In the genomic region with DNA sequence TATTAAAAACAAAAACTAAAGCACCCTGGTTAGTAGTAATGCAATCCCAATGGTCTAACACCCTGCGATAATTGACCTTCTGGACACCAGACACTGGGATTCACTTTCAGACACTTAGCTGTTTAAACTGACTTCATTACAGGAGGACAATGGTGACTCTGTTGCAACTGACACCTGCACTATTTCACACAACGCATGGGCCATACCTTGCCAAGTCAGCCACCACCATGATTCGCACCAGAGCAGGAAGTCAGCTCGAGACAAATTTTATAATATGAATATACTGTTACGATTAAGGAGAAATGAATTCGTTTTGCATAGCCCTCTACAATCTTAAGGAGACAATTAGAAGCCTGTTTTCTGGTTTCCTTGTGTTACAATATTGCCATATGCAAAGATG, we compare ENCODE assay signal across 15 cellular contexts.
"Had no signal": no experiment of that assay in that cellular context is flagged by ENCODE, and none has a peak within 500 bp of the region (broad histone marks: within the 10 kb centered on the region; RNA-seq: fewer than 3 reads in every experiment).

No MANE protein-coding gene starts in this region.

- DNase-seq: activated CD4-positive, alpha-beta memory T cell treated with anti-CD3 and anti-CD28 coated beads, Interleukin-2, amount 10 ng/mL, durations not matched to agents 7 days and 5 days; activated CD4-positive, alpha-beta T cell treated with anti-CD3 and anti-CD28 coated beads for 36 hours; activated CD8-positive, alpha-beta memory T cell treated with anti-CD3 and anti-CD28 coated beads, Interleukin-2, amount 50 U/mL, for 4 hours; activated naive CD8-positive, alpha-beta T cell treated with anti-CD3 and anti-CD28 coated beads, Interleukin-2, amount 10 ng/mL, durations not matched to agents 7 days and 5 days; activated T-cell treated with anti-CD3 and anti-CD28 coated beads, Interleukin-2, amount 50 U/mL, for 48 hours; cerebellar nuclear complex; effector CD8-positive, alpha-beta T cell; foreskin fibroblast; glutamatergic neuron; left ventricle myocardium inferior; natural killer cell; posterior cingulate gyrus; right cardiac atrium; upper lobe of left lung had no signal

- H3K27ac ChIP-seq: left ventricle myocardium inferior had no signal

- H3K4me3 ChIP-seq: left ventricle myocardium inferior, smooth muscle cell, upper lobe of left lung had no signal

- H3K36me3 ChIP-seq: left ventricle myocardium inferior, upper lobe of left lung had no signal

- H3K9me3 ChIP-seq: left ventricle myocardium inferior, upper lobe of left lung had no signal

- ATAC-seq: activated CD4-positive, alpha-beta T cell treated with anti-CD3 and anti-CD28 coated beads for 36 hours; natural killer cell; right cardiac atrium had no signal
